ENCODE assay signal across 23 cellular contexts in genomic region chr10:113227045-113227444, GRCh38.
"Had no signal": no experiment of that assay in that cellular context is flagged by ENCODE, and none has a peak within 500 bp of the region (broad histone marks: within the 10 kb centered on the region; RNA-seq: fewer than 3 reads in every experiment).

No MANE protein-coding gene starts in this region.

- H3K4me3 ChIP-seq: adrenal gland, K562, MG63, Peyer's patch had no signal

- H3K4me1 ChIP-seq: adrenal gland, Peyer's patch had no signal

- ATAC-seq: activated CD8-positive, alpha-beta T cell treated with anti-CD3 and anti-CD28 coated beads, Interleukin-2, amount 10 ng/mL, durations not matched to agents 7 days and 5 days; K562; PC-3 had no signal

- H3K27me3 ChIP-seq: adrenal gland, MG63, Peyer's patch had no signal

- DNase-seq: activated CD4-positive, alpha-beta T cell treated with anti-CD3 and anti-CD28 coated beads, Interleukin-2, amount 10 ng/mL, durations not matched to agents 7 days and 5 days; activated CD4-positive, CD25-positive, alpha-beta regulatory T cell; activated CD8-positive, alpha-beta T cell treated with anti-CD3 and anti-CD28 coated beads, Interleukin-2, amount 10 ng/mL, durations not matched to agents 7 days and 5 days; activated gamma-delta T cell treated with Interleukin-2 at 50 U/mL for 16 hours; activated T-cell treated with anti-CD3 and anti-CD28 coated beads, Interleukin-2, amount 50 U/mL, for 4 hours; adrenal gland; MG63; NCI-H1048; NCI-H1105 treated with DMSO at 0.1 percent for 48 hours; NCI-H1436; NCI-H1694; NCI-H1930; NCI-H2081 treated with DMSO at 0.1 percent for 48 hours; NCI-H345; NCI-H524 treated with DMSO at 0.1 percent for 48 hours; PC-3; Peyer's patch; RPMI8226; SW 1271; T-helper 1 cell; T1000; WERI-Rb-1 had no signal

- H3K9me3 ChIP-seq: adrenal gland, MG63, Peyer's patch had no signal

- H3K36me3 ChIP-seq: adrenal gland, MG63, Peyer's patch, WERI-Rb-1 had no signal
